In genomic region chr13:75480691-75481175, GRCh38 we compare ENCODE assay signal across 2 cellular contexts.
TF ChIP-seq lines count a peak whose summit lies in the region.

No MANE protein-coding gene starts in this region.

TF ChIP-seq in IMR-90, 13 proteins besides CTCF, POLR2A, EP300 and RAD21:
- no peak for TF ChIP-seq MAFK (IDR thresholded peaks at IDR 0.05; ENCODE audit: low read depth, low read length)
- TF ChIP-seq SMC3 (IDR thresholded peaks at IDR 0.05; ENCODE audit: low read depth, low read length) = no peak
- no peak for TF ChIP-seq ELK1 (IDR thresholded peaks at IDR 0.05; ENCODE audit: borderline replicate concordance, low read depth, low read length)
- no peak for TF ChIP-seq BHLHE40 (IDR thresholded peaks at IDR 0.05; ENCODE audit: low read depth, low read length)
- no peak for TF ChIP-seq MAZ (IDR thresholded peaks at IDR 0.05; ENCODE audit: borderline replicate concordance, low read depth, low read length)
- TF ChIP-seq CHD1 (IDR thresholded peaks at IDR 0.05; ENCODE audit: low read depth, low read length) = no peak
- peak; percentile 54; the same call in 1 of the 2 replicates for TF ChIP-seq MXI1 (IDR thresholded peaks at IDR 0.05; ENCODE audit: borderline replicate concordance, low read depth, low read length)
- no peak for TF ChIP-seq CEBPB (IDR thresholded peaks at IDR 0.05; ENCODE audit: low read depth, low read length)

TF ChIP-seq in HepG2, 621 proteins besides CTCF, POLR2A, EP300 and RAD21 (continues in another document):
- TF ChIP-seq HNRNPL (IDR thresholded peaks at IDR 0.05; ENCODE audit: low read depth, low read length) = peak; percentile 45; the same call in 1 of the 2 replicates
- peak; percentile 48 for TF ChIP-seq POLR2AphosphoS5 (IDR thresholded peaks at IDR 0.05; ENCODE audit: low read depth, low read length)
- no peak for TF ChIP-seq ZFP41 (CRISPR knock-in tag; IDR thresholded peaks at IDR 0.05; ENCODE audit: borderline replicate concordance)
- no peak for TF ChIP-seq RFX1 (IDR thresholded peaks at IDR 0.05)
- no peak for TF ChIP-seq ZNF556 (CRISPR knock-in tag; IDR thresholded peaks at IDR 0.05; ENCODE audit: borderline replicate concordance)
- TF ChIP-seq MAX (IDR thresholded peaks at IDR 0.05) = peak; percentile 66
- no peak for TF ChIP-seq JARID2 (CRISPR knock-in tag; IDR thresholded peaks at IDR 0.05; ENCODE audit: insufficient replicate concordance)
- no peak for TF ChIP-seq CCAR2 (optimal IDR thresholded peaks at IDR 0.05; ENCODE audit: low read depth, low read length)
- TF ChIP-seq ZNF609 (CRISPR knock-in tag; IDR thresholded peaks at IDR 0.05; ENCODE audit: borderline replicate concordance) = peak; percentile 45; the same call in 1 of the 2 replicates
- TF ChIP-seq MXD4 (CRISPR knock-in tag; IDR thresholded peaks at IDR 0.05) = peak; percentile 34; the same call in 1 of the 2 replicates
- TF ChIP-seq ZNF17 (CRISPR knock-in tag; IDR thresholded peaks at IDR 0.05) = no peak
- no peak for TF ChIP-seq REL (CRISPR knock-in tag; conservative IDR thresholded peaks at IDR 0.05)
- TF ChIP-seq ZNF205 (CRISPR knock-in tag; IDR thresholded peaks at IDR 0.05) = no peak
- peak; percentile 83 for TF ChIP-seq MYC (CRISPR knock-in tag; IDR thresholded peaks at IDR 0.05; ENCODE audit: borderline replicate concordance)
- TF ChIP-seq FOXK1 (CRISPR knock-in tag; IDR thresholded peaks at IDR 0.05; ENCODE audit: borderline replicate concordance, low read depth) = no peak
- TF ChIP-seq ZNF383 (CRISPR knock-in tag; IDR thresholded peaks at IDR 0.05; ENCODE audit: borderline replicate concordance) = no peak
- no peak for TF ChIP-seq BRF2 (CRISPR knock-in tag; IDR thresholded peaks at IDR 0.05)
- TF ChIP-seq HNRNPLL (IDR thresholded peaks at IDR 0.05; ENCODE audit: low read depth, low read length, poor library complexity, severe bottlenecking) = peak; percentile 88
- TF ChIP-seq BCL6 (CRISPR knock-in tag; IDR thresholded peaks at IDR 0.05) = peak; percentile 37; the same call in 1 of the 2 replicates
- no peak for TF ChIP-seq ZNF451 (CRISPR knock-in tag; IDR thresholded peaks at IDR 0.05)
- TF ChIP-seq RELA (CRISPR knock-in tag; IDR thresholded peaks at IDR 0.05) = 0 out of 2 replicates have a peak, but pooled peaks have one; percentile 12
- no peak for TF ChIP-seq REPIN1 (CRISPR knock-in tag; IDR thresholded peaks at IDR 0.05; ENCODE audit: borderline replicate concordance, low read depth)
- TF ChIP-seq RCOR2 (CRISPR knock-in tag; IDR thresholded peaks at IDR 0.05) = no peak
- no peak for TF ChIP-seq ZNF850 (CRISPR knock-in tag; conservative IDR thresholded peaks at IDR 0.05)
- TF ChIP-seq RBFOX2 (IDR thresholded peaks at IDR 0.05; ENCODE audit: low read depth, low read length) = peak; percentile 60
- 0 out of 2 replicates have a peak, but pooled peaks have one; percentile 25 for TF ChIP-seq GATAD1 (CRISPR knock-in tag; IDR thresholded peaks at IDR 0.05)
- peak; percentile 24 for TF ChIP-seq XRCC5 (optimal IDR thresholded peaks at IDR 0.05; ENCODE audit: low read length)
- TF ChIP-seq SOX6 (IDR thresholded peaks at IDR 0.05) = no peak
- peak; percentile 58 for TF ChIP-seq SOX6 (CRISPR knock-in tag; IDR thresholded peaks at IDR 0.05)
- no peak for TF ChIP-seq ZNF235 (CRISPR knock-in tag; IDR thresholded peaks at IDR 0.05; ENCODE audit: borderline replicate concordance)
- no peak for TF ChIP-seq ZNF44 (CRISPR knock-in tag; IDR thresholded peaks at IDR 0.05)
- 0 out of 2 replicates have a peak, but pooled peaks have one; percentile 6 for TF ChIP-seq GATAD2A (CRISPR knock-in tag; IDR thresholded peaks at IDR 0.05)
- TF ChIP-seq NONO (IDR thresholded peaks at IDR 0.05) = no peak
- peak; percentile 51; the same call in 1 of the 2 replicates for TF ChIP-seq NONO (CRISPR knock-in tag; conservative IDR thresholded peaks at IDR 0.05)
- peak; percentile 43; the same call in 1 of the 2 replicates for TF ChIP-seq SNAI1 (CRISPR knock-in tag; IDR thresholded peaks at IDR 0.05; ENCODE audit: borderline replicate concordance)
- no peak for TF ChIP-seq PAF1 (CRISPR knock-in tag; IDR thresholded peaks at IDR 0.05)
- TF ChIP-seq ZFP36L1 (CRISPR knock-in tag; IDR thresholded peaks at IDR 0.05) = no peak
- peak; percentile 28; the same call in 1 of the 2 replicates for TF ChIP-seq TFDP2 (CRISPR knock-in tag; IDR thresholded peaks at IDR 0.05)
- peak; percentile 61; the same call in 1 of the 2 replicates for TF ChIP-seq ZBTB14 (CRISPR knock-in tag; IDR thresholded peaks at IDR 0.05)
- no peak for TF ChIP-seq RARA (CRISPR knock-in tag; IDR thresholded peaks at IDR 0.05)
- no peak for TF ChIP-seq IRF9 (CRISPR knock-in tag; IDR thresholded peaks at IDR 0.05; ENCODE audit: borderline replicate concordance)
- TF ChIP-seq ADNP (CRISPR knock-in tag; IDR thresholded peaks at IDR 0.05) = no peak
- no peak for TF ChIP-seq ZBTB7B (CRISPR knock-in tag; IDR thresholded peaks at IDR 0.05)
- TF ChIP-seq ISX (CRISPR knock-in tag; conservative IDR thresholded peaks at IDR 0.05) = 0 out of 2 replicates have a peak, but pooled peaks have one; percentile 22
- TF ChIP-seq ZNF530 (CRISPR knock-in tag; IDR thresholded peaks at IDR 0.05; ENCODE audit: low read depth) = no peak
- no peak for TF ChIP-seq ZNF564 (CRISPR knock-in tag; IDR thresholded peaks at IDR 0.05)
- TF ChIP-seq BORCS8-MEF2B (CRISPR knock-in tag; IDR thresholded peaks at IDR 0.05) = no peak; the same call in 1 of the 2 replicates
- 0 out of 2 replicates have a peak, but pooled peaks have one; percentile 2 for TF ChIP-seq PPARG (CRISPR knock-in tag; conservative IDR thresholded peaks at IDR 0.05)
- TF ChIP-seq REST (IDR thresholded peaks at IDR 0.05; ENCODE audit: borderline replicate concordance in 1 of 2, low read depth in 1 of 2, low read length in 2 of 2) = peak in 1 of 2 experiments; percentile 57; a peak in 2 of 4 replicates
- TF ChIP-seq IRF2 (CRISPR knock-in tag; IDR thresholded peaks at IDR 0.05) = 0 out of 2 replicates have a peak, but pooled peaks have one; percentile 9
- TF ChIP-seq HDAC2 (CRISPR knock-in tag; IDR thresholded peaks at IDR 0.05) = 0 out of 2 replicates have a peak, but pooled peaks have one; percentile 17
- no peak for TF ChIP-seq SALL2 (CRISPR knock-in tag; IDR thresholded peaks at IDR 0.05)
- no peak for TF ChIP-seq BRD4 (CRISPR knock-in tag; IDR thresholded peaks at IDR 0.05)
- peak; percentile 58 for TF ChIP-seq HNRNPK (IDR thresholded peaks at IDR 0.05; ENCODE audit: low read depth, low read length, poor library complexity, severe bottlenecking)
- TF ChIP-seq HDAC1 (CRISPR knock-in tag; IDR thresholded peaks at IDR 0.05) = peak; percentile 68
- TF ChIP-seq ZNF761 (CRISPR knock-in tag; conservative IDR thresholded peaks at IDR 0.05) = no peak
